14 cellular contexts compared by ENCODE assay signal in genomic region chr4:16532240-16532990, GRCh38.
DNase-seq lines count a peak whose midpoint lies in the region; ATAC-seq lines count a peak whose summit lies in the region.
"Had no signal": no experiment of that assay in that cellular context is flagged by ENCODE, and none has a peak within 500 bp of the region (broad histone marks: within the 10 kb centered on the region; RNA-seq: fewer than 3 reads in every experiment).

No MANE protein-coding gene starts in this region.

- DNase-seq in AG20443 (ENCODE audit: low spot score) (peak; percentile 67), T1000 (lab: John Stamatoyannopoulos, UW) (peak; percentile 18), fibroblast of peridontal ligament (ENCODE audit: extremely low read depth) (peak; percentile 92), medulla oblongata (ENCODE audit: extremely low spot score) (peak; percentile 37), NCI-H2227 (lab: John Stamatoyannopoulos, UW; ENCODE audit: unreplicated experiment) (no peak), COR-L47 (lab: John Stamatoyannopoulos, UW) (no peak), putamen (ENCODE audit: low spot score) (no peak)
- DNase-seq: activated CD4-positive, CD25-positive, alpha-beta regulatory T cell treated with anti-CD3 and anti-CD28 coated beads, Interleukin-2, amount 50 U/mL, for 72 hours; activated effector memory CD4-positive, alpha-beta T cell treated with anti-CD3 and anti-CD28 coated beads, Interleukin-2, amount 50 U/mL, for 16 hours; endodermal cell; NCI-H345; SHP77 treated with DMSO at 0.1 percent for 48 hours; stimulated activated naive CD8-positive, alpha-beta T cell treated with anti-CD3 and anti-CD28 coated beads, Interleukin-15, amount 100 ng/mL, for 72 hours had no signal

- no peak for ATAC-seq in HG03442 (IDR thresholded peaks at IDR 0.05; ENCODE audit: unreplicated experiment)
- ATAC-seq: stimulated activated naive CD8-positive, alpha-beta T cell treated with anti-CD3 and anti-CD28 coated beads, Interleukin-15, amount 100 ng/mL, for 72 hours had no signal

Comparison
In these comparisons a context has a peak if more than half of its experiments do, and no peak if none do; other contexts are left out.
1. DNase-seq: peak in AG20443 (single experiment), T1000 (single experiment), fibroblast of peridontal ligament (single experiment) and medulla oblongata (single experiment); none in NCI-H2227 (single experiment), COR-L47 (single experiment) and putamen (single experiment).